Comparison of ENCODE assay signal across 18 cellular contexts in the genomic region with DNA sequence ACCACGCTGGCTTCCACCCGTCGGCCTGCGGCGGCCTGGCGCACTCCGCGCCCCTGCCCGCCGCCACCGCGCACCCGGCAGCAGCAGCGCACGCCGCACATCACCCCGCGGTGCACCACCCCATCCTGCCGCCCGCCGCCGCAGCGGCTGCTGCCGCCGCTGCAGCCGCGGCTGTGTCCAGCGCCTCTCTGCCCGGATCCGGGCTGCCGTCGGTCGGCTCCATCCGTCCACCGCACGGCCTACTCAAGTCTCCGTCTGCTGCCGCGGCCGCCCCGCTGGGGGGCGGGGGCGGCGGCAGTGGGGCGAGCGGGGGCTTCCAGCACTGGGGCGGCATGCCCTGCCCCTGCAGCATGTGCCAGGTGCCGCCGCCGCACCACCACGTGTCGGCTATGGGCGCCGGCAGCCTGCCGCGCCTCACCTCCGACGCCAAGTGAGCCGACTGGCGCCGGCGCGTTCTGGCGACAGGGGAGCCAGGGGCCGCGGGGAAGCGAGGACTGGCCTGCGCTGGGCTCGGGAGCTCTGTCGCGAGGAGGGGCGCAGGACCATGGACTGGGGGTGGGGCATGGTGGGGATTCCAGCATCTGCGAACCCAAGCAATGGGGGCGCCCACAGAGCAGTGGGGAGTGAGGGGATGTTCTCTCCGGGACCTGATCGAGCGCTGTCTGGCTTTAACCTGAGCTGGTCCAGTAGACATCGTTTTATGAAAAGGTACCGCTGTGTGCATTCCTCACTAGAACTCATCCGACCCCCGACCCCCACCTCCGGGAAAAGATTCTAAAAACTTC. TPM values are rescaled to one million over a fixed set of nuclear protein-coding genes. Genes with fewer than 3 reads are reported as not detected.
DNase-seq lines count a peak whose midpoint lies in the region; ATAC-seq and TF ChIP-seq lines count a peak whose summit lies in the region.
"Had no signal": no experiment of that assay in that cellular context is flagged by ENCODE, and none has a peak within 500 bp of the region (broad histone marks: within the 10 kb centered on the region; RNA-seq: fewer than 3 reads in every experiment).

No MANE protein-coding gene starts in this region.

- H3K9me3 ChIP-seq in H9 (ENCODE audit: control insufficient read depth, low read depth, low read length) (no peaks in the 10 kb centered on the region), trophoblast cell (ENCODE audit: insufficient read depth, low read depth, low read length) (peaks cover 10% of the 10 kb centered on the region)
- H3K9me3 ChIP-seq: colonic mucosa, gastroesophageal sphincter had no signal

- H4K5ac ChIP-seq in H9 (ENCODE audit: insufficient read length, low read depth, low read length): no peak overlapping the region

- H2AFZ ChIP-seq in H9 (ENCODE audit: low read length): no peak overlapping the region
- peak overlapping the region; percentile 53 for H2AFZ ChIP-seq in trophoblast cell (ENCODE audit: insufficient read depth, low read length, poor library complexity)

- H2BK120ac ChIP-seq in H9 (ENCODE audit: low read depth, low read length, poor library complexity, severe bottlenecking) (no peak overlapping the region), trophoblast cell (ENCODE audit: insufficient read depth, low read length, poor library complexity) (no peak overlapping the region)

- H3K27me3 ChIP-seq in H9 (ENCODE audit: insufficient read depth, low read length) (peaks cover 92% of the 10 kb centered on the region), trophoblast cell (ENCODE audit: insufficient read depth, low read length) (peaks cover 94% of the 10 kb centered on the region)

- H3K27ac Mint-ChIP-seq in H9: no peak overlapping the region
- no peak overlapping the region for H3K27ac Mint-ChIP-seq in effector memory CD8-positive, alpha-beta T cell

- H3K4ac ChIP-seq in H9 (ENCODE audit: low read depth, low read length) (no peak overlapping the region), trophoblast cell (ENCODE audit: low read depth, low read length) (no peak overlapping the region)

- no peaks in the 10 kb centered on the region for H4K20me1 ChIP-seq in H9 (ENCODE audit: control insufficient read depth, insufficient read depth, insufficient read length)

- H2BK12ac ChIP-seq in H9 (ENCODE audit: insufficient read length, low read depth, low read length) (no peak overlapping the region), trophoblast cell (ENCODE audit: low read length) (no peak overlapping the region)

- peak; percentile 42 for ATAC-seq in effector memory CD8-positive, alpha-beta T cell (replicated peaks)
- ATAC-seq: gastroesophageal sphincter had no signal

- peak overlapping the region in 1 of 2 experiments; percentile 70; a peak in 2 of 5 replicates for H3K4me3 Mint-ChIP-seq in H9
- peak overlapping the region; percentile 65 to 73 for H3K4me3 Mint-ChIP-seq in effector memory CD8-positive, alpha-beta T cell

- H3K4me1 Mint-ChIP-seq in H9: peaks cover 27 to 55% of the 10 kb centered on the region in 2 experiments
- peaks cover 31 to 35% of the 10 kb centered on the region in 2 donors for H3K4me1 Mint-ChIP-seq in effector memory CD8-positive, alpha-beta T cell (ENCODE audit: low read depth in 2 of 2)

- H3K4me2 ChIP-seq in H9 (ENCODE audit: insufficient read depth, insufficient read length, low read length) (peak overlapping the region; percentile 65), trophoblast cell (ENCODE audit: low read length) (no peak overlapping the region)

- no peak overlapping the region for H2BK5ac ChIP-seq in H9 (ENCODE audit: insufficient read length, low read length)
- H2BK5ac ChIP-seq in trophoblast cell (ENCODE audit: low read depth, low read length, poor library complexity): no peak overlapping the region

- H2BK15ac ChIP-seq in H9 (ENCODE audit: low read depth, low read length): no peak overlapping the region

- H2AK5ac ChIP-seq in H9 (ENCODE audit: insufficient read length, low read length) (no peak overlapping the region), trophoblast cell (ENCODE audit: low read length) (no peak overlapping the region)

- no peak overlapping the region for H3K4me3 ChIP-seq in trophoblast cell (ENCODE audit: low read depth, low read length)
- H3K4me3 ChIP-seq: colonic mucosa, gastroesophageal sphincter had no signal

- DNase-seq in Daoy (ENCODE audit: low read depth) (peak; percentile 30), H9 (peak; percentile 59), trophoblast cell (no peak), NCI-H510A treated with DMSO at 0.1 percent for 48 hours (lab: John Stamatoyannopoulos, UW) (no peak), mesenteric fat pad (ENCODE audit: low spot score) (no peak), COR-L47 (lab: John Stamatoyannopoulos, UW) (no peak)
- no peak for DNase-seq in effector memory CD8-positive, alpha-beta T cell
- DNase-seq: activated gamma-delta T cell treated with Interleukin-2 at 50 U/mL for 16 hours; colonic mucosa; mesendoderm; NCI-H1092; stimulated activated CD4-positive, alpha-beta T cell treated with anti-CD3 and anti-CD28 coated beads, Interleukin-4, amount 100 ng/mL, for 1 hour; SW 1271 had no signal

- no peaks in the 10 kb centered on the region; the same call in 1 of the 2 replicates for H3K4me1 ChIP-seq in H9 (ENCODE audit: insufficient read depth, low read length)
- H3K4me1 ChIP-seq in trophoblast cell (ENCODE audit: control insufficient read depth in 1 of 2, insufficient read depth in 2 of 2, low read length in 2 of 2): peaks cover 0 to 2% of the 10 kb centered on the region in 2 experiments
- H3K4me1 ChIP-seq: colonic mucosa had no signal

- no peak overlapping the region for H3K27ac ChIP-seq in H9 (ENCODE audit: insufficient read length, low read depth, low read length)
- no peak overlapping the region for H3K27ac ChIP-seq in trophoblast cell (ENCODE audit: low read depth, low read length)
- H3K27ac ChIP-seq: colonic mucosa, epithelial cell of prostate, gastroesophageal sphincter had no signal

- peaks cover 16% of the 10 kb centered on the region for H3K23me2 ChIP-seq in H9 (ENCODE audit: insufficient read length, low read depth, low read length, poor library complexity, severe bottlenecking)

- no peaks in the 10 kb centered on the region for H3K36me3 ChIP-seq in trophoblast cell (ENCODE audit: control insufficient read depth in 1 of 2, insufficient read depth in 2 of 2, low read length in 2 of 2)
- H3K36me3 ChIP-seq: colonic mucosa, gastroesophageal sphincter had no signal

- no peak overlapping the region for H3K56ac ChIP-seq in H9 (ENCODE audit: insufficient read length, low read depth, low read length)

- no peak overlapping the region for H4K8ac ChIP-seq in H9 (replicated peaks; ENCODE audit: insufficient read length, low read depth, low read length)
- no peak overlapping the region for H4K8ac ChIP-seq in trophoblast cell (ENCODE audit: low read depth, low read length)

- H3K79me1 ChIP-seq in H9 (ENCODE audit: insufficient read depth, low read depth, low read length, poor library complexity, severe bottlenecking): no peaks in the 10 kb centered on the region
- H3K79me1 ChIP-seq in trophoblast cell (ENCODE audit: low read length): no peaks in the 10 kb centered on the region

- TF ChIP-seq CTCF in H9 (conservative IDR thresholded peaks at IDR 0.05): no peak

- no peak overlapping the region for H4K91ac ChIP-seq in H9 (ENCODE audit: insufficient read length, low read depth, low read length)
- no peak overlapping the region for H4K91ac ChIP-seq in trophoblast cell (ENCODE audit: low read depth, low read length)

- H3K18ac ChIP-seq in H9 (ENCODE audit: insufficient read length, low read depth, low read length) (no peak overlapping the region), trophoblast cell (ENCODE audit: low read length) (no peak overlapping the region)

- H3K9me3 Mint-ChIP-seq in H9: no peaks in the 10 kb centered on the region; a peak in 1 of 5 replicates
- no peaks in the 10 kb centered on the region for H3K9me3 Mint-ChIP-seq in effector memory CD8-positive, alpha-beta T cell

- H3K27me3 Mint-ChIP-seq in H9 (ENCODE audit: low read depth): peaks cover 97% of the 10 kb centered on the region
- peaks cover 87 to 95% of the 10 kb centered on the region in 2 donors for H3K27me3 Mint-ChIP-seq in effector memory CD8-positive, alpha-beta T cell

- H3K36me3 Mint-ChIP-seq in H9 (ENCODE audit: insufficient read depth in 1 of 3, low read depth in 3 of 3): no peaks in the 10 kb centered on the region
- H3K36me3 Mint-ChIP-seq in effector memory CD8-positive, alpha-beta T cell (ENCODE audit: insufficient read depth): peaks cover 18% of the 10 kb centered on the region

- H3K23ac ChIP-seq in H9 (ENCODE audit: insufficient read length, low read depth, low read length) (no peak overlapping the region), trophoblast cell (ENCODE audit: low read length) (no peak overlapping the region)

- H3K14ac ChIP-seq in H9 (ENCODE audit: insufficient read depth, low read length): no peak overlapping the region
- H3K14ac ChIP-seq in trophoblast cell (ENCODE audit: low read length): no peak overlapping the region

- WGBS in H9 (ENCODE audit: extremely low coverage, insufficient read length, low lambda C conversion rate): no CpG with 5 or more reads among the region's 82 CpGs
- WGBS in trophoblast cell (ENCODE audit: extremely low coverage, insufficient coverage, insufficient read length): no CpG with 5 or more reads among the region's 82 CpGs

- H2BK20ac ChIP-seq in H9 (ENCODE audit: low read depth, low read length, poor library complexity, severe bottlenecking): no peak overlapping the region

- no peak overlapping the region for H3T11ph ChIP-seq in H9 (ENCODE audit: low read length)

- H3K9ac ChIP-seq in H9 (ENCODE audit: extremely low read depth, insufficient read length, low read length): no peak overlapping the region
- no peak overlapping the region for H3K9ac ChIP-seq in trophoblast cell (ENCODE audit: low read length)

- no peak overlapping the region for H4K12ac ChIP-seq in trophoblast cell (ENCODE audit: low read depth, low read length)

- H3K79me2 ChIP-seq in H9 (ENCODE audit: insufficient read depth, low read length) (no peaks in the 10 kb centered on the region), trophoblast cell (ENCODE audit: control insufficient read depth, insufficient read depth, low read length, poor library complexity) (no peaks in the 10 kb centered on the region)

RNA-seq across cellular contexts. Expression of a gene that starts 1.9 kb away (rescaled TPM):
- total RNA-seq in Daoy (2014; rRNA removed; shearing (Covaris generic)): 1.3 and 3.1 TPM in 2 replicates
- total RNA-seq in H9 (2021) (1.4 and 2.0 TPM in 2 replicates), mesenteric fat pad (not detected)
- polyA plus RNA-seq in trophoblast cell (2013): 0.03 and 0.05 TPM in 2 replicates
- total RNA-seq: colonic mucosa, gastroesophageal sphincter had no signal
- polyA plus RNA-seq: BJ had no signal

RNA-seq across cellular contexts. Expression of a gene that starts 42.3 kb away (rescaled TPM):
- total RNA-seq in Daoy (2014; rRNA removed; shearing (Covaris generic)): not detected in 2 replicates
- 0.31 and 0.33 TPM in 2 replicates for total RNA-seq in H9 (2021)
- 1.2 and 1.8 TPM in 2 replicates for polyA plus RNA-seq in trophoblast cell (2013)
- not detected for total RNA-seq in mesenteric fat pad
- total RNA-seq: astrocyte, colonic mucosa, gastroesophageal sphincter, RPMI7951 had no signal
- polyA plus RNA-seq: BJ had no signal

Comparison
In these comparisons a context has a peak if more than half of its experiments do, and no peak if none do; other contexts are left out.
1. DNase-seq: peak in Daoy (single experiment) and H9 (single experiment); none in effector memory CD8-positive, alpha-beta T cell (0 of 3), trophoblast cell (0 of 2), NCI-H510A treated with DMSO at 0.1 percent for 48 hours (single experiment), mesenteric fat pad (single experiment) and COR-L47 (single experiment).